16 cellular contexts compared by ENCODE assay signal in genomic region chr12:59484575-59484974, GRCh38.
DNase-seq lines count a peak whose midpoint lies in the region; ATAC-seq, FAIRE-seq and TF ChIP-seq lines count a peak whose summit lies in the region.
"Had no signal": no experiment of that assay in that cellular context is flagged by ENCODE, and none has a peak within 500 bp of the region (broad histone marks: within the 10 kb centered on the region; RNA-seq: fewer than 3 reads in every experiment).

No MANE protein-coding gene starts in this region.

- peak; percentile 95 for ATAC-seq in GM18519 (IDR thresholded peaks at IDR 0.05; ENCODE audit: low FRiP score, unreplicated experiment)
- ATAC-seq in GM21619 (IDR thresholded peaks at IDR 0.05; ENCODE audit: unreplicated experiment): peak; percentile 81
- ATAC-seq in HG03378 (IDR thresholded peaks at IDR 0.05; ENCODE audit: unreplicated experiment): peak; percentile 93
- no peak for ATAC-seq in left lung

- H3K27me3 ChIP-seq in left lung: no peaks in the 10 kb centered on the region
- H3K27me3 ChIP-seq: SJSA1, suprapubic skin had no signal

- no peaks in the 10 kb centered on the region for H3K4me1 ChIP-seq in left lung
- H3K4me1 ChIP-seq: SJSA1, suprapubic skin had no signal

- no peak for DNase-seq in DMS153 treated with DMSO at 0.1 percent for 48 hours (lab: John Stamatoyannopoulos, UW; ENCODE audit: unreplicated experiment)
- DNase-seq in medulla oblongata (ENCODE audit: extremely low spot score): no peak
- no peak for DNase-seq in left lung
- no peak for DNase-seq in OCI-M1 (lab: John Stamatoyannopoulos, UW)
- DNase-seq: activated CD8-positive, alpha-beta memory T cell treated with anti-CD3 and anti-CD28 coated beads for 24 hours; activated naive CD4-positive, alpha-beta T cell; NCI-H1436; NCI-H526 treated with DMSO at 0.1 percent for 48 hours; nephron progenitor cell had no signal

- no peaks in the 10 kb centered on the region for H3K9me3 ChIP-seq in left lung
- H3K9me3 ChIP-seq: SJSA1, suprapubic skin had no signal

- intact Hi-C loops in left lung (cut with DNase I): no loop called here

- H3K4me3 ChIP-seq in left lung: no peak overlapping the region
- H3K4me3 ChIP-seq: SJSA1, suprapubic skin had no signal

- TF ChIP-seq CTCF in left lung (IDR thresholded peaks at IDR 0.05): no peak

- H3K36me3 ChIP-seq in left lung: no peaks in the 10 kb centered on the region
- H3K36me3 ChIP-seq: SJSA1, suprapubic skin had no signal

- peak; percentile 39 for FAIRE-seq in endometrium (lab: Jason Lieb, UNC)
- FAIRE-seq: G401.6 had no signal

- H3K27ac ChIP-seq in left lung: no peak overlapping the region
- H3K27ac ChIP-seq: SJSA1, suprapubic skin had no signal
